ENCODE assay signal across 20 cellular contexts in the genomic region with DNA sequence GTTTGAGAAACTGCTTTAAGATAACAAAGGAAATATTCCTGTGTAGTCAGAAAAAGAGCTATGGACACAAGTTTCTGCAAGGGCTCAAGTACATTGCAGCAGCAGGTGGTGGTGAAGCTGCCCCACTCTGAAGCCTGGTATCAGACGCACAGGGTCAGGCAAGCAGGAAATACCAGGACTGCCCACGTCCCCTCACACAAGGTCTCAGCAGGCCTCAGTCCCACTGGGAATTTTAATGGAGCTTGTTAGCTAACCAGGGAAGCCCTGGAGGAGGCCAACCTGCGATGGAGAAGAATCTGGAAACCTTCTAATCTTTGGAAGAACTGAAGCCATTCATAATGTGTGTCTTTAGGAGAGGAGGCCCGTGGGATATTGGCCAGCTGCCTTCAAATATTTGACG.
"Had no signal": no experiment of that assay in that cellular context is flagged by ENCODE, and none has a peak within 500 bp of the region (broad histone marks: within the 10 kb centered on the region; RNA-seq: fewer than 3 reads in every experiment).

No MANE protein-coding gene starts in this region.

- DNase-seq: caudate nucleus; effector memory CD8-positive, alpha-beta T cell; esophagus squamous epithelium; foreskin fibroblast; left colon; pancreas; right lobe of liver; spleen; stimulated activated CD4-positive, alpha-beta T cell treated with anti-CD3 and anti-CD28 coated beads, Interleukin-2, amount 100 ng/mL, for 24 hours; stimulated activated CD4-positive, alpha-beta T cell treated with anti-CD3 and anti-CD28 coated beads, Interleukin-4, amount 100 ng/mL, for 4 hours; stimulated activated naive B cell treated with anti-CD40 and anti-IgM and Interleukin-4, amounts not matched to agents 10 μg/mL and 1 μg/mL and 100 μg/mL, for 72 hours; stimulated activated naive CD8-positive, alpha-beta T cell treated with anti-CD3 and anti-CD28 coated beads, Interleukin-15, amount 100 ng/mL, for 72 hours; testis; trophoblast cell had no signal

- H3K27me3 Mint-ChIP-seq: dendritic cell treated with granulocyte-macrophage colony-stimulating factor and Interleukin-4, amounts not matched to agents 40 ng/mL and 50 ng/mL, for 4 days; effector memory CD8-positive, alpha-beta T cell; naive thymus-derived CD8-positive, alpha-beta T cell; stimulated activated naive CD8-positive, alpha-beta T cell treated with anti-CD3 and anti-CD28 coated beads, Interleukin-15, amount 100 ng/mL, for 72 hours had no signal

- H3K9me3 ChIP-seq: esophagus squamous epithelium, pancreas, right lobe of liver, spleen, testis had no signal

- ATAC-seq: effector memory CD8-positive, alpha-beta T cell; left colon; pancreas; right lobe of liver; stimulated activated naive B cell treated with anti-CD40 and anti-IgM and Interleukin-4, amounts not matched to agents 10 μg/mL and 1 μg/mL and 100 μg/mL, for 72 hours; stimulated activated naive CD8-positive, alpha-beta T cell treated with anti-CD3 and anti-CD28 coated beads, Interleukin-15, amount 100 ng/mL, for 72 hours had no signal

- H3K4me3 ChIP-seq: esophagus squamous epithelium, hepatocyte, pancreas, right lobe of liver, spleen, testis had no signal

- H3K4me1 ChIP-seq: pancreas had no signal

- H3K36me3 Mint-ChIP-seq: naive thymus-derived CD8-positive, alpha-beta T cell; stimulated activated naive B cell treated with anti-CD40 and anti-IgM and Interleukin-4, amounts not matched to agents 10 μg/mL and 1 μg/mL and 100 μg/mL, for 72 hours had no signal

- H3K27me3 ChIP-seq: esophagus squamous epithelium, hepatocyte, pancreas, right lobe of liver, spleen, testis had no signal

- H3K4me3 Mint-ChIP-seq: dendritic cell treated with granulocyte-macrophage colony-stimulating factor and Interleukin-4, amounts not matched to agents 40 ng/mL and 50 ng/mL, for 4 days; effector memory CD8-positive, alpha-beta T cell; neural crest cell; stimulated activated naive B cell treated with anti-CD40 and anti-IgM and Interleukin-4, amounts not matched to agents 10 μg/mL and 1 μg/mL and 100 μg/mL, for 72 hours; stimulated activated naive CD8-positive, alpha-beta T cell treated with anti-CD3 and anti-CD28 coated beads, Interleukin-15, amount 100 ng/mL, for 72 hours had no signal

- H3K27ac Mint-ChIP-seq: dendritic cell treated with granulocyte-macrophage colony-stimulating factor and Interleukin-4, amounts not matched to agents 40 ng/mL and 50 ng/mL, for 4 days; progenitor cell of endocrine pancreas; stimulated activated naive B cell treated with anti-CD40 and anti-IgM and Interleukin-4, amounts not matched to agents 10 μg/mL and 1 μg/mL and 100 μg/mL, for 72 hours; stimulated activated naive CD8-positive, alpha-beta T cell treated with anti-CD3 and anti-CD28 coated beads, Interleukin-15, amount 100 ng/mL, for 72 hours had no signal

- H3K27ac ChIP-seq: epithelial cell of prostate, esophagus squamous epithelium, hepatocyte, pancreas, right lobe of liver, spleen, testis had no signal

- H3K9me3 Mint-ChIP-seq: dendritic cell treated with granulocyte-macrophage colony-stimulating factor and Interleukin-4, amounts not matched to agents 40 ng/mL and 50 ng/mL, for 4 days; effector memory CD8-positive, alpha-beta T cell; naive thymus-derived CD8-positive, alpha-beta T cell; neural crest cell; stimulated activated naive B cell treated with anti-CD40 and anti-IgM and Interleukin-4, amounts not matched to agents 10 μg/mL and 1 μg/mL and 100 μg/mL, for 72 hours; stimulated activated naive CD8-positive, alpha-beta T cell treated with anti-CD3 and anti-CD28 coated beads, Interleukin-15, amount 100 ng/mL, for 72 hours had no signal

- H3K36me3 ChIP-seq: esophagus squamous epithelium, pancreas, right lobe of liver, spleen had no signal
